9 cellular contexts compared by ENCODE assay signal in genomic region chr4:157222764-157223145, GRCh38. TPM values are rescaled to one million over a fixed set of nuclear protein-coding genes. Genes with fewer than 3 reads are reported as not detected.
A peak's percentile ranks its signal among the peaks of the same experiment; 100 is the strongest.
DNase-seq lines count a peak whose midpoint lies in the region; ATAC-seq and TF ChIP-seq lines count a peak whose summit lies in the region.
"Had no signal": no experiment of that assay in that cellular context is flagged by ENCODE, and none has a peak within 500 bp of the region (broad histone marks: within the 10 kb centered on the region; RNA-seq: fewer than 3 reads in every experiment).

No MANE protein-coding gene starts in this region.

- TF ChIP-seq CTCF in chondrocyte (IDR thresholded peaks at IDR 0.05) (no peak), testis (IDR thresholded peaks at IDR 0.05) (no peak)

- intact Hi-C loops in testis (cut with DNase I; ENCODE audit: low total_unique reads): no loop called here

- no peaks in the 10 kb centered on the region for H3K9me3 Mint-ChIP-seq in chondrocyte (ENCODE audit: low read depth)

- H3K36me3 ChIP-seq in testis (ENCODE audit: low read depth, missing control alignments): no peaks in the 10 kb centered on the region
- H3K36me3 ChIP-seq: SJSA1 had no signal

- H3K4me1 Mint-ChIP-seq in chondrocyte (ENCODE audit: low read depth): peaks cover 24% of the 10 kb centered on the region

- H3K27me3 Mint-ChIP-seq in chondrocyte (ENCODE audit: low read depth): peaks cover 48% of the 10 kb centered on the region

- peak overlapping the region; percentile 49 to 69 for H3K4me3 ChIP-seq in testis
- H3K4me3 ChIP-seq: SJSA1 had no signal

- no peak for TF ChIP-seq POLR2A in testis (IDR thresholded peaks at IDR 0.05)

- no peaks in the 10 kb centered on the region for H3K27me3 ChIP-seq in testis

- peaks cover 2% of the 10 kb centered on the region for H3K4me1 ChIP-seq in testis

- no peaks in the 10 kb centered on the region for H3K36me3 Mint-ChIP-seq in chondrocyte (ENCODE audit: low read depth)

- peak overlapping the region; percentile 89 for H3K4me3 Mint-ChIP-seq in chondrocyte (ENCODE audit: unreplicated experiment)

- WGBS in testis, 2 donors: 3 to 4% methylated on average over 14 to 16 of the region's 16 CpGs

- H3K27ac ChIP-seq in testis: peak overlapping the region; percentile 0 to 21
- H3K27ac ChIP-seq: SJSA1 had no signal

- ATAC-seq in HG03175 (IDR thresholded peaks at IDR 0.05; ENCODE audit: unreplicated experiment): no peak

- no peak overlapping the region for H3K27ac Mint-ChIP-seq in chondrocyte (ENCODE audit: unreplicated experiment)

- DNase-seq in NCI-H748 (lab: John Stamatoyannopoulos, UW; ENCODE audit: unreplicated experiment) (peak; percentile 64), NCI-H748 treated with DMSO at 0.1 percent for 48 hours (lab: John Stamatoyannopoulos, UW) (no peak), chondrocyte (ENCODE audit: low spot score) (peak; percentile 41), medulla oblongata (ENCODE audit: extremely low spot score) (peak; percentile 21), testis (no peak), NCI-H2196 treated with DMSO at 0.1 percent for 48 hours (lab: John Stamatoyannopoulos, UW; ENCODE audit: unreplicated experiment) (no peak), OCI-M1 (lab: John Stamatoyannopoulos, UW) (no peak)

- no peaks in the 10 kb centered on the region for H3K9me3 ChIP-seq in testis

RNA-seq across cellular contexts. Expression of gene GRIA2, which starts 2.2 kb away (rescaled TPM):
- 0.77 to 1.4 TPM (median 1.0 TPM) in 3 replicates for total RNA-seq in chondrocyte
- 1 to 10 TPM; 2.1 to 4.1 TPM for total RNA-seq in testis
- 1.6 TPM for polyA plus RNA-seq in testis (ENCODE audit: insufficient read depth, low read depth, low replicate concordance)
- total RNA-seq: SJSA1 had no signal

Comparison
In these comparisons a context has a peak if more than half of its experiments do, and no peak if none do; other contexts are left out.
1. DNase-seq: peak in NCI-H748 (single experiment), chondrocyte (single experiment) and medulla oblongata (single experiment); none in NCI-H748 treated with DMSO at 0.1 percent for 48 hours (single experiment), testis (single experiment), NCI-H2196 treated with DMSO at 0.1 percent for 48 hours (single experiment) and OCI-M1 (single experiment).